In genomic region chr19:2888739-2889224, GRCh38 we compare ENCODE assay signal across 9 cellular contexts. TPM values are rescaled to one million over a fixed set of nuclear protein-coding genes. Genes with fewer than 3 reads are reported as not detected.
DNase-seq lines count a peak whose midpoint lies in the region; ATAC-seq, FAIRE-seq and TF ChIP-seq lines count a peak whose summit lies in the region.
"Had no signal": no experiment of that assay in that cellular context is flagged by ENCODE, and none has a peak within 500 bp of the region (broad histone marks: within the 10 kb centered on the region; RNA-seq: fewer than 3 reads in every experiment).

No MANE protein-coding gene starts in this region.

- H3K27me3 ChIP-seq in SJCRH30 (no peaks in the 10 kb centered on the region), K562 (ENCODE audit: control insufficient read depth in 2 of 2, insufficient read depth in 2 of 2, low read length in 2 of 2) (peaks cover 0 to 2% of the 10 kb centered on the region in 2 experiments; a peak in 1 of 5 replicates)

- no peak for TF ChIP-seq RAD21 in K562 (CRISPR knock-in tag; conservative IDR thresholded peaks at IDR 0.05 in 1 of 2, IDR thresholded peaks at IDR 0.05 in 1 of 2)

- no peak for FAIRE-seq in K562 (lab: Jason Lieb, UNC)

- H3K9ac ChIP-seq in K562 (ENCODE audit: insufficient read depth in 1 of 2, low read depth in 2 of 2, low read length in 2 of 2): no peak overlapping the region

- H3K27ac ChIP-seq in SJCRH30: peak overlapping the region; percentile 82
- H3K27ac ChIP-seq in K562 (ENCODE audit: extremely low read depth, low read depth, low read length): no peak overlapping the region
- H3K27ac ChIP-seq: SK-N-MC had no signal

- in situ Hi-C loops in K562 (cut with MboI): no loop called here

- TF ChIP-seq EP300 in K562 (IDR thresholded peaks at IDR 0.05; ENCODE audit: low read length): no peak

- no peak for TF ChIP-seq CTCF in K562 (IDR thresholded peaks at IDR 0.05 in 2 of 3, conservative IDR thresholded peaks at IDR 0.05 in 1 of 3; ENCODE audit: insufficient read depth in 2 of 3, low read depth in 1 of 3, low read length in 3 of 3)

- H3K4me3 ChIP-seq in SJCRH30: peak overlapping the region; percentile 61
- no peak overlapping the region for H3K4me3 ChIP-seq in K562
- H3K4me3 ChIP-seq: SK-N-MC had no signal

- H3K9me1 ChIP-seq in K562 (ENCODE audit: control insufficient read depth, insufficient read depth, low read length): no peaks in the 10 kb centered on the region

- ATAC-seq in K562: no peak

- POLR2A ChIA-PET in K562 (lab: Yijun Ruan, JAX): no interaction called here

- no TSS peak for BruUV-seq in K562 (replicated peaks; lab: Mats Ljungman, UMichigan)

- WGBS in K562 (ENCODE audit: insufficient coverage, low coverage, missing lambda C conversion rate): 79% methylated on average over 35 of the region's 36 CpGs

- H3K9me3 ChIP-seq in SJCRH30 (replicated peaks): no peaks in the 10 kb centered on the region
- peaks cover 3% of the 10 kb centered on the region; the same call in 1 of the 2 replicates for H3K9me3 ChIP-seq in K562 (replicated peaks; ENCODE audit: control insufficient read depth, insufficient read depth, low read depth, low read length)

- no peak overlapping the region for H3K4me2 ChIP-seq in K562 (ENCODE audit: insufficient read depth, low read length)

- DNase-seq in DMS 273 treated with DMSO at 0.1 percent for 48 hours (lab: John Stamatoyannopoulos, UW): peak; percentile 31
- DNase-seq in SJCRH30: peak; percentile 86 to 88
- no peak for DNase-seq in K562 (ENCODE audit: extremely low read depth in 1 of 4, low spot score in 3 of 4)
- peak; percentile 38 for DNase-seq in retina
- no peak for DNase-seq in AG08396 (ENCODE audit: low spot score)
- DNase-seq in SW 1271 (lab: John Stamatoyannopoulos, UW): no peak
- no peak for DNase-seq in mucosa of gallbladder (ENCODE audit: low spot score)
- no peak for DNase-seq in middle frontal gyrus (ENCODE audit: extremely low spot score, low spot score)

- CTCF ChIA-PET in K562 (lab: Yijun Ruan, JAX; ENCODE audit: low intra/inter-chr PET ratio): no interaction called here

- H3K4me1 ChIP-seq in SJCRH30: peaks cover 4% of the 10 kb centered on the region
- H3K4me1 ChIP-seq in K562 (replicated peaks in 1 of 2; ENCODE audit: control insufficient read depth in 2 of 2, insufficient read depth in 2 of 2, low read length in 2 of 2): peaks cover 5 to 8% of the 10 kb centered on the region in 2 experiments; a peak in 2 of 5 replicates

- H3K79me2 ChIP-seq in K562 (ENCODE audit: control insufficient read depth, insufficient read depth, low read length): no peaks in the 10 kb centered on the region

- no peaks in the 10 kb centered on the region for H4K20me1 ChIP-seq in K562 (replicated peaks; ENCODE audit: control insufficient read depth, insufficient read depth, low read length)

- intact Hi-C loops in K562 (cut with micrococcal nuclease): no loop called here

- H3K36me3 ChIP-seq in SJCRH30 (no peaks in the 10 kb centered on the region), K562 (ENCODE audit: control insufficient read depth, insufficient read depth, low read length) (no peaks in the 10 kb centered on the region)

- no peak overlapping the region for H2AFZ ChIP-seq in K562 (ENCODE audit: low read depth, low read length)

- TF ChIP-seq POLR2A in K562 (conservative IDR thresholded peaks at IDR 0.05): no peak

TF ChIP-seq in K562, 482 proteins besides CTCF, POLR2A, EP300 and RAD21 (continues in another document):
- no peak for TF ChIP-seq CREB1 (IDR thresholded peaks at IDR 0.05)
- no peak for TF ChIP-seq CREB1 (CRISPR knock-in tag; IDR thresholded peaks at IDR 0.05)

RNA-seq across cellular contexts. Expression of gene ZNF57, which starts 11.9 kb away (rescaled TPM):
- total RNA-seq in SJCRH30 (2014; rRNA removed; shearing (Covaris generic)): 16.7 and 18.9 TPM in 2 replicates
- 13.0 and 27.0 TPM in 2 replicates for total RNA-seq in K562 (2011; cell fraction: chromatin; rRNA removed; ENCODE audit: low replicate concordance)
- 9.3 and 12.1 TPM in 2 replicates for total RNA-seq in K562 (2011; cell fraction: nucleolus; rRNA removed)
- 10.5 and 12.5 TPM in 2 replicates for total RNA-seq in K562 (2011; cell fraction: nucleoplasm; rRNA removed)
- 7.3 and 8.5 TPM in 2 replicates for total RNA-seq in K562 (2014; rRNA removed)
- total RNA-seq in K562 (2014; rRNA removed; fragmentation: Illumina TruSeq; extraction: Trizol): 13.4 and 13.5 TPM in 2 replicates
- 10.8 and 11.5 TPM in 2 replicates for total RNA-seq in K562 (2015; rRNA removed; fragmentation: Illumina TruSeq; extraction: Trizol)
- total RNA-seq in K562 (2021): 7.7 and 7.8 TPM in 2 replicates
- polyA plus RNA-seq in K562 (2011; rRNA removed): 10.8 and 12.8 TPM in 2 replicates
- 4.9 and 6.9 TPM in 2 replicates for polyA plus RNA-seq in K562 (2011; cell fraction: cytosol; rRNA removed)
- 10.0 and 11.7 TPM in 2 replicates for polyA plus RNA-seq in K562 (2011; cell fraction: nucleus; rRNA removed)
- polyA plus RNA-seq in K562 (2012): 6.3 and 8.0 TPM in 2 replicates
- polyA plus RNA-seq in K562 (2014; fragmentation: Illumina TruSeq; extraction: Trizol): 9.6 and 11.9 TPM in 2 replicates
- 1 to 10 TPM; 3.9 to 6.2 TPM for polyA plus RNA-seq in K562 (2014; fragmentation: Nextera tagmentation; extraction: Ambion mirVana)
- 7.0 and 7.7 TPM in 2 replicates for polyA plus RNA-seq in K562 (2014; rRNA removed)
- 18.7 and 20.8 TPM in 2 replicates for polyA minus RNA-seq in K562 (2011; rRNA and poly(A)+ RNA removed)
- 4.1 and 6.6 TPM in 2 replicates for polyA minus RNA-seq in K562 (2011; cell fraction: cytosol; rRNA and poly(A)+ RNA removed)
- 3.0 and 7.1 TPM in 2 replicates for polyA minus RNA-seq in K562 (2011; cell fraction: nucleus; rRNA and poly(A)+ RNA removed)
- 6.0 TPM for total RNA-seq in mucosa of gallbladder

RNA-seq across cellular contexts. Expression of gene ZNF556, which starts 21.6 kb away (rescaled TPM):
- 18.4 and 21.3 TPM in 2 replicates for total RNA-seq in SJCRH30 (2014; rRNA removed; shearing (Covaris generic))
- total RNA-seq in K562 (2011; cell fraction: chromatin; rRNA removed; ENCODE audit: low replicate concordance): not detected in 2 replicates
- total RNA-seq in K562 (2011; cell fraction: nucleolus; rRNA removed): not detected in 2 replicates
- 0.08 TPM in 1 of 2 replicates, not detected in the other for total RNA-seq in K562 (2011; cell fraction: nucleoplasm; rRNA removed)
- 0.12 and 0.36 TPM in 2 replicates for total RNA-seq in K562 (2014; rRNA removed)
- total RNA-seq in K562 (2014; rRNA removed; fragmentation: Illumina TruSeq; extraction: Trizol): 0.03 and 0.33 TPM in 2 replicates
- total RNA-seq in K562 (2015; rRNA removed; fragmentation: Illumina TruSeq; extraction: Trizol): 0.11 TPM in 1 of 2 replicates, not detected in the other
- total RNA-seq in K562 (2021): 0.11 TPM in 1 of 2 replicates, not detected in the other
- polyA plus RNA-seq in K562 (2011; rRNA removed): not detected in 2 replicates
- polyA plus RNA-seq in K562 (2011; cell fraction: cytosol; rRNA removed): not detected in 2 replicates
- polyA plus RNA-seq in K562 (2011; cell fraction: nucleus; rRNA removed): not detected in 2 replicates
- 0.03 and 0.04 TPM in 2 replicates for polyA plus RNA-seq in K562 (2012)
- polyA plus RNA-seq in K562 (2014; fragmentation: Illumina TruSeq; extraction: Trizol): 0.01 and 0.06 TPM in 2 replicates
- under 1 TPM; 0.01 to 0.10 TPM for polyA plus RNA-seq in K562 (2014; fragmentation: Nextera tagmentation; extraction: Ambion mirVana)
- polyA plus RNA-seq in K562 (2014; rRNA removed): 0.08 and 0.09 TPM in 2 replicates
- polyA minus RNA-seq in K562 (2011; rRNA and poly(A)+ RNA removed): 0.07 TPM in 1 of 2 replicates, not detected in the other
- polyA minus RNA-seq in K562 (2011; cell fraction: cytosol; rRNA and poly(A)+ RNA removed): not detected in 2 replicates
- not detected in 2 replicates for polyA minus RNA-seq in K562 (2011; cell fraction: nucleus; rRNA and poly(A)+ RNA removed)
- total RNA-seq in mucosa of gallbladder: not detected

RNA-seq across cellular contexts. Expression of gene ZNF555, which starts 47.5 kb away (rescaled TPM):
- total RNA-seq in SJCRH30 (2014; rRNA removed; shearing (Covaris generic)): 10.7 and 11.8 TPM in 2 replicates
- 9.7 and 21.8 TPM in 2 replicates for total RNA-seq in K562 (2011; cell fraction: chromatin; rRNA removed; ENCODE audit: low replicate concordance)
- total RNA-seq in K562 (2011; cell fraction: nucleolus; rRNA removed): 3.2 and 3.6 TPM in 2 replicates
- 4.7 and 5.1 TPM in 2 replicates for total RNA-seq in K562 (2011; cell fraction: nucleoplasm; rRNA removed)
- total RNA-seq in K562 (2014; rRNA removed): 2.0 TPM in 2 replicates
- total RNA-seq in K562 (2014; rRNA removed; fragmentation: Illumina TruSeq; extraction: Trizol): 6.0 and 6.8 TPM in 2 replicates
- total RNA-seq in K562 (2015; rRNA removed; fragmentation: Illumina TruSeq; extraction: Trizol): 3.2 and 3.6 TPM in 2 replicates
- 4.0 and 5.4 TPM in 2 replicates for total RNA-seq in K562 (2021)
- polyA plus RNA-seq in K562 (2011; rRNA removed): 6.7 and 7.5 TPM in 2 replicates
- polyA plus RNA-seq in K562 (2011; cell fraction: cytosol; rRNA removed): 1.5 and 3.4 TPM in 2 replicates
- 3.6 and 6.2 TPM in 2 replicates for polyA plus RNA-seq in K562 (2011; cell fraction: nucleus; rRNA removed)
- polyA plus RNA-seq in K562 (2012): 2.5 and 3.1 TPM in 2 replicates
- 4.6 and 5.4 TPM in 2 replicates for polyA plus RNA-seq in K562 (2014; fragmentation: Illumina TruSeq; extraction: Trizol)
- polyA plus RNA-seq in K562 (2014; fragmentation: Nextera tagmentation; extraction: Ambion mirVana): 1 to 10 TPM; 4.4 to 6.1 TPM
- polyA plus RNA-seq in K562 (2014; rRNA removed): 3.0 and 3.4 TPM in 2 replicates
- polyA minus RNA-seq in K562 (2011; rRNA and poly(A)+ RNA removed): 15.0 and 23.3 TPM in 2 replicates
- polyA minus RNA-seq in K562 (2011; cell fraction: cytosol; rRNA and poly(A)+ RNA removed): 3.5 and 4.8 TPM in 2 replicates
- 1.6 and 6.4 TPM in 2 replicates for polyA minus RNA-seq in K562 (2011; cell fraction: nucleus; rRNA and poly(A)+ RNA removed)
- total RNA-seq in mucosa of gallbladder: 5.8 TPM

RNA-seq across cellular contexts. Expression of gene ZNF77, which starts 56.0 kb away (rescaled TPM):
- total RNA-seq in SJCRH30 (2014; rRNA removed; shearing (Covaris generic)): 14.1 and 17.3 TPM in 2 replicates
- 62.3 and 82.9 TPM in 2 replicates for total RNA-seq in K562 (2011; cell fraction: chromatin; rRNA removed; ENCODE audit: low replicate concordance)
- total RNA-seq in K562 (2011; cell fraction: nucleolus; rRNA removed): 40.1 and 43.2 TPM in 2 replicates
- 32.5 and 41.6 TPM in 2 replicates for total RNA-seq in K562 (2011; cell fraction: nucleoplasm; rRNA removed)
- 6.5 and 8.6 TPM in 2 replicates for total RNA-seq in K562 (2014; rRNA removed)
- total RNA-seq in K562 (2014; rRNA removed; fragmentation: Illumina TruSeq; extraction: Trizol): 11.2 and 13.5 TPM in 2 replicates
- 10.2 and 11.2 TPM in 2 replicates for total RNA-seq in K562 (2015; rRNA removed; fragmentation: Illumina TruSeq; extraction: Trizol)
- total RNA-seq in K562 (2021): 6.7 and 6.8 TPM in 2 replicates
- 12.3 and 14.5 TPM in 2 replicates for polyA plus RNA-seq in K562 (2011; rRNA removed)
- polyA plus RNA-seq in K562 (2011; cell fraction: cytosol; rRNA removed): 4.5 and 6.9 TPM in 2 replicates
- polyA plus RNA-seq in K562 (2011; cell fraction: nucleus; rRNA removed): 11.2 and 12.3 TPM in 2 replicates
- 5.9 and 14.5 TPM in 2 replicates for polyA plus RNA-seq in K562 (2012)
- 7.7 and 10.7 TPM in 2 replicates for polyA plus RNA-seq in K562 (2014; fragmentation: Illumina TruSeq; extraction: Trizol)
- polyA plus RNA-seq in K562 (2014; fragmentation: Nextera tagmentation; extraction: Ambion mirVana): 1 to 10 TPM; 4.3 to 4.9 TPM
- polyA plus RNA-seq in K562 (2014; rRNA removed): 8.1 and 8.2 TPM in 2 replicates
- polyA minus RNA-seq in K562 (2011; rRNA and poly(A)+ RNA removed): 22.6 and 25.0 TPM in 2 replicates
- polyA minus RNA-seq in K562 (2011; cell fraction: cytosol; rRNA and poly(A)+ RNA removed): 3.2 and 4.4 TPM in 2 replicates
- polyA minus RNA-seq in K562 (2011; cell fraction: nucleus; rRNA and poly(A)+ RNA removed): 5.4 and 7.1 TPM in 2 replicates
- 2.8 TPM for total RNA-seq in mucosa of gallbladder

Comparison
In these comparisons a context has a peak if more than half of its experiments do, and no peak if none do; other contexts are left out.
1. DNase-seq: peak in DMS 273 treated with DMSO at 0.1 percent for 48 hours (single experiment), SJCRH30 (2 of 2) and retina (single experiment); none in K562 (0 of 4), AG08396 (single experiment), SW 1271 (0 of 2), mucosa of gallbladder (single experiment) and middle frontal gyrus (single experiment).
2. RNA of gene ZNF556, which starts 21.6 kb away (total RNA-seq): 18.4 to 21.3 TPM in SJCRH30; 0.03 to 0.36 TPM in K562 and not detected in mucosa of gallbladder (single experiment); every median in the first group is over 10 times any median in the second.